In the genomic region with DNA sequence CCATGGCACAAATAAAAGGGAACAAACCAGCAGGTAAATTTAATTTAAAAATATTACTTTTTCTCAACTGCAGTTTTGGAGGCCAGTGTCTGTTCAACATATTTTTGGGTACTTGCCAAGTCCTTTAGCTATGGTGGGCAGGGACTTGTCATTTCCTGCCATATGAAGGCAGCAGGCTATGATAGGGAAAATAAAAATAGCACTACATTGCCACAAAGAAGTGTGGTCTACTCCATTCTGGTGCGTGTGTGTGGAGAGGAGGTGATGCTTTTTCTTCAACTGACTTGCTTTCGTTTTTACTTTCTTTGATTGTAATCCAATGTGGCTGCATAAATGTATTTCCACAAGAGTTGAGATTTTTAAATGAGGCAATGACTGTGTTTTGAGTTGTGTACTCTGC, we compare ENCODE assay signal across 8 cellular contexts. TPM values are rescaled to one million over a fixed set of nuclear protein-coding genes. Genes with fewer than 3 reads are reported as not detected.
DNase-seq lines count a peak whose midpoint lies in the region; ATAC-seq and TF ChIP-seq lines count a peak whose summit lies in the region.

No MANE protein-coding gene starts in this region.

- H3K9ac ChIP-seq in OCI-LY1 (ENCODE audit: low read length), result peak overlapping the region; percentile 46; the same call in 1 of the 2 replicates

- H3K4me2 ChIP-seq in OCI-LY1 (ENCODE audit: low read length) (peak overlapping the region; percentile 88), osteoblast (ENCODE audit: insufficient read depth, low read length) (no peak overlapping the region)

- H3K27me3 ChIP-seq in OCI-LY1 (ENCODE audit: insufficient read depth, low read length) (no peaks in the 10 kb centered on the region), osteoblast (ENCODE audit: insufficient read depth, low read length) (no peaks in the 10 kb centered on the region)

- TF ChIP-seq CTCF in OCI-LY1 (IDR thresholded peaks at IDR 0.05; ENCODE audit: low read length) (no peak), osteoblast (IDR thresholded peaks at IDR 0.05; ENCODE audit: extremely low read depth, low read depth, low read length) (no peak)

- H3K4me1 ChIP-seq in OCI-LY1 (ENCODE audit: insufficient read depth, low read length, severe bottlenecking), result peaks cover 26% of the 10 kb centered on the region
- no peaks in the 10 kb centered on the region for H3K4me1 ChIP-seq in osteoblast (ENCODE audit: insufficient read depth, low read length)

- peaks cover 24% of the 10 kb centered on the region for H3K36me3 Mint-ChIP-seq in effector memory CD8-positive, alpha-beta T cell (ENCODE audit: insufficient read depth)

- no peaks in the 10 kb centered on the region for H3K9me3 Mint-ChIP-seq in effector memory CD8-positive, alpha-beta T cell

- H3K27ac ChIP-seq in OCI-LY1 (ENCODE audit: low read depth, low read length, poor library complexity, severe bottlenecking) (peak overlapping the region; percentile 79), osteoblast (ENCODE audit: low read depth, low read length) (no peak overlapping the region)

- peak overlapping the region; percentile 89 to 98 for H3K27ac Mint-ChIP-seq in effector memory CD8-positive, alpha-beta T cell

- H2AFZ ChIP-seq in OCI-LY1 (ENCODE audit: low read length) (no peak overlapping the region), osteoblast (ENCODE audit: low read length) (no peak overlapping the region)

- H4K20me1 ChIP-seq in OCI-LY1 (ENCODE audit: insufficient read depth, low read length), result no peaks in the 10 kb centered on the region
- H4K20me1 ChIP-seq in osteoblast (ENCODE audit: insufficient read depth, low read length), result no peaks in the 10 kb centered on the region

- H3K4me3 ChIP-seq in OCI-LY1 (ENCODE audit: low read depth, low read length, poor library complexity, severe bottlenecking) (peak overlapping the region; percentile 38), osteoblast (ENCODE audit: insufficient read depth, low read length) (no peak overlapping the region)

- peak; percentile 29 to 37 (median 31) for DNase-seq in effector memory CD8-positive, alpha-beta T cell
- DNase-seq in SIG-M5 treated with dmso at 0.1 percent for 504 hours (lab: John Stamatoyannopoulos, UW; ENCODE audit: unreplicated experiment) (no peak), iPS-NIHi11 (ENCODE audit: low spot score) (no peak), osteoblast (ENCODE audit: insufficient read length, low spot score, missing footprints) (no peak), NCI-H526 (lab: John Stamatoyannopoulos, UW) (no peak)

- peak overlapping the region; percentile 89 to 92 for H3K4me3 Mint-ChIP-seq in effector memory CD8-positive, alpha-beta T cell

- H3K79me2 ChIP-seq in OCI-LY1 (ENCODE audit: insufficient read depth, low read length) (no peaks in the 10 kb centered on the region), osteoblast (ENCODE audit: insufficient read depth, low read length) (no peaks in the 10 kb centered on the region)

- no peaks in the 10 kb centered on the region for H3K9me2 ChIP-seq in OCI-LY1 (ENCODE audit: low read depth, low read length)

- peak; percentile 91 for ATAC-seq in GM18870 (IDR thresholded peaks at IDR 0.05; ENCODE audit: unreplicated experiment)
- peak; percentile 76 for ATAC-seq in HG02571 (IDR thresholded peaks at IDR 0.05; ENCODE audit: unreplicated experiment)
- ATAC-seq in effector memory CD8-positive, alpha-beta T cell (replicated peaks), result peak; percentile 98

- H3K9me3 ChIP-seq in OCI-LY1 (ENCODE audit: low read length) (no peaks in the 10 kb centered on the region), osteoblast (ENCODE audit: low read depth, low read length) (peaks cover 2% of the 10 kb centered on the region)

- H3K27me3 Mint-ChIP-seq in effector memory CD8-positive, alpha-beta T cell, result no peaks in the 10 kb centered on the region

- H3F3A ChIP-seq in OCI-LY1 (ENCODE audit: insufficient read depth, low read length), result no peaks in the 10 kb centered on the region

- H3K36me3 ChIP-seq in OCI-LY1 (ENCODE audit: insufficient read depth, low read length) (no peaks in the 10 kb centered on the region), osteoblast (ENCODE audit: insufficient read depth, low read length) (no peaks in the 10 kb centered on the region)

- peaks cover 24 to 37% of the 10 kb centered on the region in 2 donors for H3K4me1 Mint-ChIP-seq in effector memory CD8-positive, alpha-beta T cell (ENCODE audit: low read depth in 2 of 2)

RNA-seq across cellular contexts. Expression of a gene that starts 17.2 kb away (rescaled TPM):
- total RNA-seq in osteoblast, result not detected in 2 replicates

Comparison
In these comparisons a context has a peak if more than half of its experiments do, and no peak if none do; other contexts are left out.
1. DNase-seq: peak in effector memory CD8-positive, alpha-beta T cell (3 of 3); none in SIG-M5 treated with dmso at 0.1 percent for 504 hours (single experiment), iPS-NIHi11 (single experiment), osteoblast (single experiment) and NCI-H526 (0 of 2).
2. Peak in every context shown above with its lines, with median percentiles within 50 percentile points of each other: ATAC-seq.